Comparison of ENCODE assay signal across 11 cellular contexts in genomic region chr15:86139828-86140227, GRCh38.
DNase-seq lines count a peak whose midpoint lies in the region; ATAC-seq and TF ChIP-seq lines count a peak whose summit lies in the region.
"Had no signal": no experiment of that assay in that cellular context is flagged by ENCODE, and none has a peak within 500 bp of the region (broad histone marks: within the 10 kb centered on the region; RNA-seq: fewer than 3 reads in every experiment).

No MANE protein-coding gene starts in this region.

- in situ Hi-C loops in transverse colon (cut with MboI; ENCODE audit: low pct_ligation_motif_present in 1 of 4, low pct_unique_long_range_greater_than_20kb in 1 of 4, low sequenced_read_pairs in 3 of 4), result no loop called here

- H3K9me3 ChIP-seq in MM.1S (replicated peaks; ENCODE audit: insufficient read depth, low read length) (no peaks in the 10 kb centered on the region), transverse colon (no peaks in the 10 kb centered on the region)
- H3K9me3 ChIP-seq: thoracic aorta had no signal

- H3K9ac ChIP-seq in MM.1S (ENCODE audit: low read length), result no peak overlapping the region

- no peaks in the 10 kb centered on the region for H4K20me1 ChIP-seq in MM.1S (ENCODE audit: insufficient read depth, low read length)

- 48 to 69% methylated on average over 3 to 9 of the region's 9 CpGs for WGBS in transverse colon (ENCODE audit: low coverage in 1 of 2), 2 donors

- ATAC-seq in stimulated activated naive CD8-positive, alpha-beta T cell treated with anti-CD3 and anti-CD28 coated beads, Interleukin-15, Interleukin-2, amounts not matched to agents 100 U/mL and 50 U/mL, for 24 hours, result no peak
- ATAC-seq: CD8-positive, alpha-beta T cell had no signal

- H3K27me3 ChIP-seq in MM.1S (replicated peaks; ENCODE audit: insufficient read depth, low read length) (no peaks in the 10 kb centered on the region), transverse colon (no peaks in the 10 kb centered on the region)
- H3K27me3 ChIP-seq: sigmoid colon had no signal

- H2AFZ ChIP-seq in MM.1S (ENCODE audit: low read length), result no peak overlapping the region

- peaks cover 31% of the 10 kb centered on the region for H3K27me3 Mint-ChIP-seq in activated T-cell treated with anti-CD3 and anti-CD28 coated beads, Interleukin-2, amount 50 U/mL, for 24 hours

- no peaks in the 10 kb centered on the region for H3F3A ChIP-seq in MM.1S (ENCODE audit: insufficient read depth, low read length)

- H3K4me1 Mint-ChIP-seq in activated T-cell treated with anti-CD3 and anti-CD28 coated beads, Interleukin-2, amount 50 U/mL, for 24 hours (ENCODE audit: low read depth), result no peaks in the 10 kb centered on the region

- no peak overlapping the region for H3K4me3 ChIP-seq in MM.1S (ENCODE audit: low read length)
- H3K4me3 ChIP-seq in choroid plexus epithelial cell (ENCODE audit: low read depth, low read length), result no peak overlapping the region
- H3K4me3 ChIP-seq in transverse colon, result no peak overlapping the region
- H3K4me3 ChIP-seq: sigmoid colon, thoracic aorta had no signal

- TF ChIP-seq CTCF in MM.1S (IDR thresholded peaks at IDR 0.05; ENCODE audit: low read length) (peak; percentile 28; the same call in 1 of the 2 replicates), choroid plexus epithelial cell (conservative IDR thresholded peaks at IDR 0.05; ENCODE audit: low read depth, low read length) (peak; percentile 8), transverse colon (IDR thresholded peaks at IDR 0.05) (peak in 2 of 5 experiments; percentile 14 to 15)

- intact Hi-C loops in transverse colon (cut with DNase I; ENCODE audit: low total_unique reads), result no loop called here

- H3K4me2 ChIP-seq in MM.1S (ENCODE audit: low read depth, low read length), result no peak overlapping the region

- peak; percentile 35 for DNase-seq in activated T-cell treated with anti-CD3 and anti-CD28 coated beads, Interleukin-2, amount 50 U/mL, for 24 hours
- no peak for DNase-seq in activated T-cell treated with anti-CD3 and anti-CD28 coated beads for 4 hours
- no peak for DNase-seq in MM.1S
- no peak for DNase-seq in choroid plexus epithelial cell (ENCODE audit: low read depth)
- peak; percentile 36 for DNase-seq in stimulated activated naive CD8-positive, alpha-beta T cell treated with anti-CD3 and anti-CD28 coated beads, Interleukin-15, Interleukin-2, amounts not matched to agents 100 U/mL and 50 U/mL, for 24 hours
- no peak for DNase-seq in T1000 (lab: John Stamatoyannopoulos, UW)
- no peak for DNase-seq in retina
- no peak for DNase-seq in transverse colon
- DNase-seq: CD8-positive, alpha-beta T cell; sigmoid colon had no signal

- H3K4me1 ChIP-seq in MM.1S (ENCODE audit: low read length) (no peaks in the 10 kb centered on the region), transverse colon (no peaks in the 10 kb centered on the region)
- H3K4me1 ChIP-seq: sigmoid colon had no signal

- no peaks in the 10 kb centered on the region for H3K9me3 Mint-ChIP-seq in activated T-cell treated with anti-CD3 and anti-CD28 coated beads, Interleukin-2, amount 50 U/mL, for 24 hours
- H3K9me3 Mint-ChIP-seq: CD8-positive, alpha-beta T cell had no signal

- no peak for TF ChIP-seq POLR2A in transverse colon (IDR thresholded peaks at IDR 0.05)

- H3K27ac ChIP-seq in MM.1S (ENCODE audit: low read length), result no peak overlapping the region
- H3K27ac ChIP-seq in transverse colon, result no peak overlapping the region
- H3K27ac ChIP-seq: sigmoid colon, thoracic aorta had no signal

- TF ChIP-seq EP300 in transverse colon (IDR thresholded peaks at IDR 0.05; ENCODE audit: low read depth), result no peak

- H3K27ac Mint-ChIP-seq in activated T-cell treated with anti-CD3 and anti-CD28 coated beads, Interleukin-2, amount 50 U/mL, for 24 hours, result no peak overlapping the region
- H3K27ac Mint-ChIP-seq: CD8-positive, alpha-beta T cell had no signal

- H3K9me2 ChIP-seq in MM.1S (replicated peaks; ENCODE audit: insufficient read depth, low read length), result no peaks in the 10 kb centered on the region

- no peak overlapping the region for H3K4me3 Mint-ChIP-seq in activated T-cell treated with anti-CD3 and anti-CD28 coated beads, Interleukin-2, amount 50 U/mL, for 24 hours
- H3K4me3 Mint-ChIP-seq: CD8-positive, alpha-beta T cell had no signal

- no peaks in the 10 kb centered on the region for H3K79me2 ChIP-seq in MM.1S (ENCODE audit: low read length)

- no peaks in the 10 kb centered on the region for H3K36me3 Mint-ChIP-seq in activated T-cell treated with anti-CD3 and anti-CD28 coated beads, Interleukin-2, amount 50 U/mL, for 24 hours (ENCODE audit: low read depth)
- H3K36me3 Mint-ChIP-seq: CD8-positive, alpha-beta T cell had no signal

- no peaks in the 10 kb centered on the region for H3K36me3 ChIP-seq in MM.1S (replicated peaks; ENCODE audit: insufficient read depth, low read length)
- H3K36me3 ChIP-seq in transverse colon, result no peaks in the 10 kb centered on the region
- H3K36me3 ChIP-seq: sigmoid colon, thoracic aorta had no signal

Comparison
In these comparisons a context has a peak if more than half of its experiments do, and no peak if none do; other contexts are left out.
1. DNase-seq: peak in activated T-cell treated with anti-CD3 and anti-CD28 coated beads, Interleukin-2, amount 50 U/mL, for 24 hours (single experiment) and stimulated activated naive CD8-positive, alpha-beta T cell treated with anti-CD3 and anti-CD28 coated beads, Interleukin-15, Interleukin-2, amounts not matched to agents 100 U/mL and 50 U/mL, for 24 hours (single experiment); none in activated T-cell treated with anti-CD3 and anti-CD28 coated beads for 4 hours (single experiment), MM.1S (single experiment), choroid plexus epithelial cell (single experiment), T1000 (single experiment), retina (single experiment) and transverse colon (single experiment).